Comparison of ENCODE assay signal across 1 cellular context in the genomic region with DNA sequence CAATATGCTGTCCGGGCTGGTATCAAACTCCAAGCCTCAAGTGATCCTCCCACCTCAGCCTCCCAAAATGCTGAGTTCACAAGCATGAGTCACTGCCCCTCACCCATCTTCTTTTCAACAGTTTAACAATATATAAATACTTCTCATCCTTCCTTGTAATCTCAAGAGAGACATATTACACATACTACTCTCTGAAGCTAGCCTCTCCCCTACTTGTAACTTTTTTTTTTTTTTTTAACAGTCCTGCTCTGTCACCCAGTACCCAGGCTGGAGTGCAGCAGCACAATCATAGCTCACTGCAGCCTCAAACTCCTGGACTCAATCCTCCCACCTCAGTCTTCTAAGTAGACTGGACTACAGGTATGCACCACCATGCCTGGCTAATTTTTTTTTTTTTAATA.
TF ChIP-seq lines count a peak whose summit lies in the region.

No MANE protein-coding gene starts in this region.

TF ChIP-seq in GM12878, 131 proteins besides CTCF, POLR2A, EP300 and RAD21:
- TF ChIP-seq ZNF384 (IDR thresholded peaks at IDR 0.05; ENCODE audit: borderline replicate concordance, low read depth, low read length) (0 out of 2 replicates have a peak, but pooled peaks have one; percentile 5), SREBF2 (IDR thresholded peaks at IDR 0.05; ENCODE audit: low read length) (no peak)
